17 cellular contexts compared by ENCODE assay signal in genomic region chr6:9307786-9308185, GRCh38.
DNase-seq lines count a peak whose midpoint lies in the region; FAIRE-seq and TF ChIP-seq lines count a peak whose summit lies in the region.
"Had no signal": no experiment of that assay in that cellular context is flagged by ENCODE, and none has a peak within 500 bp of the region (broad histone marks: within the 10 kb centered on the region; RNA-seq: fewer than 3 reads in every experiment).

No MANE protein-coding gene starts in this region.

- H3K4me1 ChIP-seq in trophoblast cell (ENCODE audit: control insufficient read depth in 1 of 2, insufficient read depth in 2 of 2, low read length in 2 of 2) = no peaks in the 10 kb centered on the region
- H3K4me1 ChIP-seq in MM.1S (ENCODE audit: low read length) = no peaks in the 10 kb centered on the region

- H3K79me1 ChIP-seq in trophoblast cell (ENCODE audit: low read length) = no peaks in the 10 kb centered on the region

- H3K79me2 ChIP-seq in trophoblast cell (ENCODE audit: control insufficient read depth, insufficient read depth, low read length, poor library complexity) (no peaks in the 10 kb centered on the region), MM.1S (ENCODE audit: low read length) (no peaks in the 10 kb centered on the region)

- FAIRE-seq in bronchial epithelial cell (lab: Jason Lieb, UNC) = no peak
- FAIRE-seq: GM12892, GM19239, H1 had no signal

- H3K27me3 ChIP-seq in bronchial epithelial cell (ENCODE audit: control insufficient read depth, insufficient read depth, low read length) (no peaks in the 10 kb centered on the region), trophoblast cell (ENCODE audit: insufficient read depth, low read length) (no peaks in the 10 kb centered on the region), MM.1S (replicated peaks; ENCODE audit: insufficient read depth, low read length) (no peaks in the 10 kb centered on the region)

- H3K9me2 ChIP-seq in MM.1S (replicated peaks; ENCODE audit: insufficient read depth, low read length) = no peaks in the 10 kb centered on the region

- H3K4me2 ChIP-seq in trophoblast cell (ENCODE audit: low read length) = no peak overlapping the region
- H3K4me2 ChIP-seq in MM.1S (ENCODE audit: low read depth, low read length) = no peak overlapping the region

- no peak overlapping the region for H2BK5ac ChIP-seq in trophoblast cell (ENCODE audit: low read depth, low read length, poor library complexity)

- no peak overlapping the region for H4K8ac ChIP-seq in trophoblast cell (ENCODE audit: low read depth, low read length)

- H3K9ac ChIP-seq in trophoblast cell (ENCODE audit: low read length) (no peak overlapping the region), MM.1S (ENCODE audit: low read length) (no peak overlapping the region)

- H3K9me3 ChIP-seq in trophoblast cell (ENCODE audit: insufficient read depth, low read depth, low read length) (no peaks in the 10 kb centered on the region), MM.1S (replicated peaks; ENCODE audit: insufficient read depth, low read length) (no peaks in the 10 kb centered on the region)

- H4K12ac ChIP-seq in trophoblast cell (ENCODE audit: low read depth, low read length) = no peak overlapping the region

- no peak overlapping the region for H4K91ac ChIP-seq in trophoblast cell (ENCODE audit: low read depth, low read length)

- H3K23ac ChIP-seq in trophoblast cell (ENCODE audit: low read length) = no peak overlapping the region

- H3K27ac ChIP-seq in trophoblast cell (ENCODE audit: low read depth, low read length) (no peak overlapping the region), MM.1S (ENCODE audit: low read length) (no peak overlapping the region)
- H3K27ac ChIP-seq: 22Rv1, HL-60 had no signal

- no peak overlapping the region for H2BK120ac ChIP-seq in trophoblast cell (ENCODE audit: insufficient read depth, low read length, poor library complexity)

- H3K14ac ChIP-seq in trophoblast cell (ENCODE audit: low read length) = no peak overlapping the region

- WGBS in trophoblast cell (ENCODE audit: extremely low coverage, insufficient coverage, insufficient read length) = no CpG with 5 or more reads among the region's 2 CpGs

- TF ChIP-seq CTCF in bronchial epithelial cell (IDR thresholded peaks at IDR 0.05; ENCODE audit: insufficient read depth, low read length, severe bottlenecking) = no peak
- TF ChIP-seq CTCF in MM.1S (IDR thresholded peaks at IDR 0.05; ENCODE audit: low read length) = no peak

- no peak overlapping the region for H3K4ac ChIP-seq in trophoblast cell (ENCODE audit: low read depth, low read length)

- no peak overlapping the region for H3K18ac ChIP-seq in trophoblast cell (ENCODE audit: low read length)

- no peaks in the 10 kb centered on the region for H3K36me3 ChIP-seq in bronchial epithelial cell (ENCODE audit: control insufficient read depth, insufficient read depth, low read length)
- H3K36me3 ChIP-seq in trophoblast cell (ENCODE audit: control insufficient read depth in 1 of 2, insufficient read depth in 2 of 2, low read length in 2 of 2) = no peaks in the 10 kb centered on the region
- no peaks in the 10 kb centered on the region for H3K36me3 ChIP-seq in MM.1S (replicated peaks; ENCODE audit: insufficient read depth, low read length)

- H2BK12ac ChIP-seq in trophoblast cell (ENCODE audit: low read length) = no peak overlapping the region

- no peak overlapping the region for H2AK5ac ChIP-seq in trophoblast cell (ENCODE audit: low read length)

- H2AFZ ChIP-seq in trophoblast cell (ENCODE audit: insufficient read depth, low read length, poor library complexity) = no peak overlapping the region
- H2AFZ ChIP-seq in MM.1S (ENCODE audit: low read length) = no peak overlapping the region

- no peaks in the 10 kb centered on the region for H4K20me1 ChIP-seq in MM.1S (ENCODE audit: insufficient read depth, low read length)

- peak; percentile 34 for DNase-seq in NCI-H2107 treated with DMSO at 0.1 percent for 48 hours (lab: John Stamatoyannopoulos, UW; ENCODE audit: unreplicated experiment)
- DNase-seq in NCI-H2107 (lab: John Stamatoyannopoulos, UW) = no peak
- peak; percentile 2 for DNase-seq in HPDE6-E6E7 (ENCODE audit: extremely low spot score)
- DNase-seq in bronchial epithelial cell (ENCODE audit: low read depth) = peak; percentile 69
- DNase-seq in trophoblast cell = peak; percentile 7 to 57
- DNase-seq in activated effector memory CD4-positive, alpha-beta T cell treated with Interleukin-2 at 50 U/mL for 16 hours = no peak
- DNase-seq in activated CD4-positive, alpha-beta T cell treated with anti-CD3 and anti-CD28 coated beads for 1 hour = no peak
- no peak for DNase-seq in MM.1S
- DNase-seq: CD8-positive, alpha-beta T cell; COR-L47; DND-41; GDM1 had no signal

- H3F3A ChIP-seq in MM.1S (ENCODE audit: insufficient read depth, low read length) = no peaks in the 10 kb centered on the region

- no peak overlapping the region for H3K4me3 ChIP-seq in bronchial epithelial cell (ENCODE audit: low read depth, low read length)
- no peak overlapping the region for H3K4me3 ChIP-seq in trophoblast cell (ENCODE audit: low read depth, low read length)
- H3K4me3 ChIP-seq in MM.1S (ENCODE audit: low read length) = no peak overlapping the region

Comparison
In these comparisons a context has a peak if more than half of its experiments do, and no peak if none do; other contexts are left out.
1. DNase-seq: peak in NCI-H2107 treated with DMSO at 0.1 percent for 48 hours (single experiment), HPDE6-E6E7 (single experiment), bronchial epithelial cell (single experiment) and trophoblast cell (2 of 2); none in NCI-H2107 (single experiment), activated effector memory CD4-positive, alpha-beta T cell treated with Interleukin-2 at 50 U/mL for 16 hours (single experiment), activated CD4-positive, alpha-beta T cell treated with anti-CD3 and anti-CD28 coated beads for 1 hour (single experiment) and MM.1S (single experiment).